Comparison of ENCODE assay signal across 26 cellular contexts in genomic region chr7:112763996-112764395, GRCh38. TPM values are rescaled to one million over a fixed set of nuclear protein-coding genes. Genes with fewer than 3 reads are reported as not detected.
DNase-seq lines count a peak whose midpoint lies in the region; ATAC-seq, FAIRE-seq and TF ChIP-seq lines count a peak whose summit lies in the region.
"Had no signal": no experiment of that assay in that cellular context is flagged by ENCODE, and none has a peak within 500 bp of the region (broad histone marks: within the 10 kb centered on the region; RNA-seq: fewer than 3 reads in every experiment).

No MANE protein-coding gene starts in this region.

- SMC1A ChIA-PET in GM12878 (lab: Charles Lee; ENCODE audit: uncharacterized antibody, unreplicated experiment) = interaction anchor here (1.1 to 1.6 kb wide), 3 partner anchors 11 to 30 kb away, joined by 3 to 4 read pairs (median 4); no protein-coding TSS in a partner anchor

- H3K36me3 Mint-ChIP-seq in activated T-helper 2 cell treated with anti-CD3 and anti-CD28 coated beads, Interferon-gamma antibody, Interleukin-2, Interleukin-4, amounts not matched to agents 10 μg/mL and 5 μg/mL and 100 μg/mL, durations not matched to agents 14 hours and 24 hours and 36 hours (ENCODE audit: low read depth) = peaks cover 11% of the 10 kb centered on the region

- no peaks in the 10 kb centered on the region for H3K27me3 ChIP-seq in MM.1S (replicated peaks; ENCODE audit: insufficient read depth, low read length)
- no peaks in the 10 kb centered on the region for H3K27me3 ChIP-seq in GM12878 (replicated peaks in 1 of 2; ENCODE audit: control insufficient read depth in 2 of 2, insufficient read depth in 2 of 2, low read length in 1 of 2)
- H3K27me3 ChIP-seq: SJSA1 had no signal

- peaks cover 14% of the 10 kb centered on the region for H3K4me1 ChIP-seq in MM.1S (ENCODE audit: low read length)
- H3K4me1 ChIP-seq in GM12878 (ENCODE audit: control insufficient read depth, insufficient read depth, low read length) = no peaks in the 10 kb centered on the region
- H3K4me1 ChIP-seq: SJSA1 had no signal

- H3K4me3 ChIP-seq in MM.1S (ENCODE audit: low read length) = no peak overlapping the region
- no peak overlapping the region for H3K4me3 ChIP-seq in GM12878
- H3K4me3 ChIP-seq: PC-9, SJSA1 had no signal

- H3K79me2 ChIP-seq in MM.1S (ENCODE audit: low read length) = no peaks in the 10 kb centered on the region
- no peaks in the 10 kb centered on the region for H3K79me2 ChIP-seq in GM12878 (ENCODE audit: control insufficient read depth, insufficient read depth, low read length)

- POLR2A ChIA-PET in GM12878 (lab: Charles Lee) = no interaction called here

- no TSS peak for BruUV-seq in GM12878 (replicated peaks; lab: Mats Ljungman, UMichigan)

- FAIRE-seq in GM12878 (lab: Jason Lieb, UNC) (no peak), frontal cortex (lab: Jason Lieb, UNC) (peak; percentile 81)
- FAIRE-seq: GM19239, H1 had no signal

- H3K27ac ChIP-seq in MM.1S (ENCODE audit: low read length) (no peak overlapping the region), GM12878 (ENCODE audit: control insufficient read depth, insufficient read depth) (no peak overlapping the region)
- H3K27ac ChIP-seq: PC-9, SJSA1 had no signal

- in situ Hi-C loops in GM12878 (cut with MboI) = no loop called here

- H3K9me2 ChIP-seq in MM.1S (replicated peaks; ENCODE audit: insufficient read depth, low read length) = no peaks in the 10 kb centered on the region

- no peak for TF ChIP-seq EP300 in GM12878 (IDR thresholded peaks at IDR 0.05; ENCODE audit: borderline replicate concordance in 1 of 2, control insufficient read depth in 1 of 2, low read depth in 2 of 2, low read length in 2 of 2)

- H3K9ac ChIP-seq in MM.1S (ENCODE audit: low read length) (no peak overlapping the region), GM12878 (ENCODE audit: control insufficient read depth, insufficient read depth, low read length) (no peak overlapping the region)

- H3K27ac Mint-ChIP-seq in activated T-helper 2 cell treated with anti-CD3 and anti-CD28 coated beads, Interferon-gamma antibody, Interleukin-2, Interleukin-4, amounts not matched to agents 10 μg/mL and 5 μg/mL and 100 μg/mL, durations not matched to agents 14 hours and 24 hours and 36 hours = no peak overlapping the region
- H3K27ac Mint-ChIP-seq: CD8-positive, alpha-beta T cell had no signal

- ATAC-seq in HG03432 (IDR thresholded peaks at IDR 0.05; ENCODE audit: unreplicated experiment) = peak; percentile 39
- no peak for ATAC-seq in GM12878
- ATAC-seq: CD8-positive, alpha-beta T cell; HCT116 had no signal

- intact Hi-C loops in GM12878 (cut with micrococcal nuclease; ENCODE audit: unreplicated experiment) = no loop called here
- intact Hi-C loops in activated T-helper 2 cell treated with anti-CD3 and anti-CD28 coated beads, Interferon-gamma antibody, Interleukin-2, Interleukin-4, amounts not matched to agents 10 μg/mL and 5 μg/mL and 100 μg/mL, durations not matched to agents 14 hours and 24 hours and 36 hours (cut with micrococcal nuclease) = no loop called here

- H4K20me1 ChIP-seq in MM.1S (ENCODE audit: insufficient read depth, low read length) (no peaks in the 10 kb centered on the region), GM12878 (ENCODE audit: control insufficient read depth, insufficient read depth) (no peaks in the 10 kb centered on the region)

- H3K9me3 ChIP-seq in MM.1S (replicated peaks; ENCODE audit: insufficient read depth, low read length) = no peaks in the 10 kb centered on the region
- H3K9me3 ChIP-seq in GM12878 (replicated peaks; ENCODE audit: control insufficient read depth, insufficient read depth, low read length) = no peaks in the 10 kb centered on the region; the same call in 1 of the 3 replicates
- H3K9me3 ChIP-seq: SJSA1 had no signal

- DNase-seq in MM.1S (peak; percentile 37), GM12878 (ENCODE audit: low read depth, low spot score) (no peak), frontal cortex (ENCODE audit: low spot score in 2 of 2) (no peak), cortex of kidney (lab: John Stamatoyannopoulos, UW) (no peak), HCEC 1CT (no peak)
- DNase-seq in activated T-helper 2 cell treated with anti-CD3 and anti-CD28 coated beads, Interferon-gamma antibody, Interleukin-2, Interleukin-4, amounts not matched to agents 10 μg/mL and 5 μg/mL and 100 μg/mL, durations not matched to agents 14 hours and 24 hours and 36 hours (ENCODE audit: low spot score) = no peak
- DNase-seq: C1 segment of cervical spinal cord; CD8-positive, alpha-beta T cell; DND-41; IMR-90; KG1; NCI-H1105 treated with DMSO at 0.1 percent for 48 hours; NCI-H146; NCI-H1930; NCI-H2107; NCI-H524; NCI-H774; NK-92 treated with Interleukin-12 subunit alpha and Interleukin-12 subunit beta, amount 100 ng/mL, for 24 hours; PC-9; Right ventricle myocardium superior; RPMI8226 had no signal

- H2AFZ ChIP-seq in MM.1S (ENCODE audit: low read length) (no peak overlapping the region), GM12878 (ENCODE audit: control insufficient read depth, low read depth, low read length) (no peak overlapping the region)
- H2AFZ ChIP-seq: PC-9 had no signal

- CTCF ChIA-PET in GM12878 (lab: Yijun Ruan, JAX) = interaction anchor here (1.0 to 1.1 kb wide), 2 partner anchors 9 to 27 kb away, joined by 3 read pairs; partner anchors contain the start of gene TMEM168

- no peaks in the 10 kb centered on the region for H3K27me3 Mint-ChIP-seq in activated T-helper 2 cell treated with anti-CD3 and anti-CD28 coated beads, Interferon-gamma antibody, Interleukin-2, Interleukin-4, amounts not matched to agents 10 μg/mL and 5 μg/mL and 100 μg/mL, durations not matched to agents 14 hours and 24 hours and 36 hours (ENCODE audit: low read depth)

- H3K4me3 Mint-ChIP-seq in activated T-helper 2 cell treated with anti-CD3 and anti-CD28 coated beads, Interferon-gamma antibody, Interleukin-2, Interleukin-4, amounts not matched to agents 10 μg/mL and 5 μg/mL and 100 μg/mL, durations not matched to agents 14 hours and 24 hours and 36 hours (ENCODE audit: low read depth) = no peak overlapping the region
- H3K4me3 Mint-ChIP-seq: CD8-positive, alpha-beta T cell had no signal

- no peak for TF ChIP-seq POLR2A in GM12878 (IDR thresholded peaks at IDR 0.05; ENCODE audit: low read depth, low read length)

- TF ChIP-seq CTCF in MM.1S (IDR thresholded peaks at IDR 0.05; ENCODE audit: low read length) (no peak), GM12878 (IDR thresholded peaks at IDR 0.05 in 2 of 3, conservative IDR thresholded peaks at IDR 0.05 in 1 of 3; ENCODE audit: control insufficient read depth in 2 of 3, extremely low read depth in 1 of 3, insufficient read depth in 1 of 3, low read depth in 3 of 3, low read length in 3 of 3) (no peak)

- H3K9me3 Mint-ChIP-seq in activated T-helper 2 cell treated with anti-CD3 and anti-CD28 coated beads, Interferon-gamma antibody, Interleukin-2, Interleukin-4, amounts not matched to agents 10 μg/mL and 5 μg/mL and 100 μg/mL, durations not matched to agents 14 hours and 24 hours and 36 hours = no peaks in the 10 kb centered on the region
- H3K9me3 Mint-ChIP-seq: CD8-positive, alpha-beta T cell had no signal

- H3K4me1 Mint-ChIP-seq in activated T-helper 2 cell treated with anti-CD3 and anti-CD28 coated beads, Interferon-gamma antibody, Interleukin-2, Interleukin-4, amounts not matched to agents 10 μg/mL and 5 μg/mL and 100 μg/mL, durations not matched to agents 14 hours and 24 hours and 36 hours (ENCODE audit: low read depth) = peaks cover 5% of the 10 kb centered on the region

- RAD21 ChIA-PET in GM12878 (lab: Charles Lee; ENCODE audit: unreplicated experiment) = interaction anchor here (1.0 kb wide), 1 partner anchor 102 kb away, joined by 3 read pairs; no protein-coding TSS in a partner anchor

- TF ChIP-seq RAD21 in GM12878 (IDR thresholded peaks at IDR 0.05; ENCODE audit: insufficient read depth, low read depth, low read length) = no peak

- H3K36me3 ChIP-seq in MM.1S (replicated peaks; ENCODE audit: insufficient read depth, low read length) = no peaks in the 10 kb centered on the region
- peaks cover 0 to 3% of the 10 kb centered on the region in 2 experiments; a peak in 1 of 4 replicates for H3K36me3 ChIP-seq in GM12878 (ENCODE audit: control insufficient read depth in 2 of 2, insufficient read depth in 2 of 2, low read length in 1 of 2)
- H3K36me3 ChIP-seq: SJSA1 had no signal

- peak overlapping the region; percentile 33 for H3K4me2 ChIP-seq in MM.1S (ENCODE audit: low read depth, low read length)
- H3K4me2 ChIP-seq in GM12878 (ENCODE audit: control insufficient read depth, insufficient read depth) = no peak overlapping the region
- H3K4me2 ChIP-seq: PC-9 had no signal

- H3F3A ChIP-seq in MM.1S (ENCODE audit: insufficient read depth, low read length) = 0 out of 2 replicates have a peak, but pooled peaks cover 3% of the 10 kb centered on the region

TF ChIP-seq in GM12878, 131 proteins besides CTCF, POLR2A, EP300 and RAD21 (continues in another document):
- TF ChIP-seq ZNF207 (IDR thresholded peaks at IDR 0.05; ENCODE audit: borderline replicate concordance) = no peak
- TF ChIP-seq KAT2A (conservative IDR thresholded peaks at IDR 0.05; ENCODE audit: control insufficient read depth, low read depth, low read length) = no peak
- TF ChIP-seq STAT3 (IDR thresholded peaks at IDR 0.05; ENCODE audit: low read depth, low read length) = no peak

RNA-seq across cellular contexts. Expression of gene TMEM168, which starts 26.2 kb away (rescaled TPM):
- 91.4 and 101 TPM in 2 replicates for total RNA-seq in GM12878 (2013; cell fraction: nucleolus; rRNA removed)
- 14.5 and 22.2 TPM in 2 replicates for total RNA-seq in GM12878 (2014; rRNA removed)
- total RNA-seq in GM12878 (2014; rRNA removed; fragmentation: Illumina TruSeq; extraction: Trizol) = 19.5 and 19.6 TPM in 2 replicates
- 18.5 and 20.2 TPM in 2 replicates for total RNA-seq in GM12878 (2021)
- 7.3 TPM for polyA plus RNA-seq in GM12878 (2011; ENCODE audit: low read depth)
- polyA plus RNA-seq in GM12878 (2011; rRNA removed) = 44.2 and 55.9 TPM in 2 replicates
- 22.8 and 29.3 TPM in 2 replicates for polyA plus RNA-seq in GM12878 (2011; cell fraction: cytosol; rRNA removed)
- polyA plus RNA-seq in GM12878 (2011; cell fraction: nucleus; rRNA removed) = 32.3 and 39.7 TPM in 2 replicates
- 11.5 and 13.3 TPM in 2 replicates for polyA plus RNA-seq in GM12878 (2012)
- 19.9 and 20.8 TPM in 2 replicates for polyA plus RNA-seq in GM12878 (2014; fragmentation: Illumina TruSeq; extraction: Trizol)
- polyA plus RNA-seq in GM12878 (2014; fragmentation: Nextera tagmentation; extraction: Ambion mirVana) = 10 to 100 TPM in 1 of 2 experiments, 1 to 10 TPM in 1; 9.1 to 14.4 TPM
- polyA plus RNA-seq in GM12878 (2014; rRNA removed) = 17.3 and 19.8 TPM in 2 replicates
- 10 to 100 TPM; 21.0 to 23.3 TPM for polyA plus RNA-seq in GM12878 (2016; fragmentation: Nextera tagmentation; extraction: Ambion mirVana)
- 32.1 and 38.7 TPM in 2 replicates for polyA minus RNA-seq in GM12878 (2011; rRNA and poly(A)+ RNA removed)
- polyA minus RNA-seq in GM12878 (2011; cell fraction: cytosol; rRNA and poly(A)+ RNA removed) = 13.0 and 14.2 TPM in 2 replicates
- 14.4 and 22.2 TPM in 2 replicates for polyA minus RNA-seq in GM12878 (2011; cell fraction: nucleus; rRNA and poly(A)+ RNA removed)
- 31.4 TPM for total RNA-seq in frontal cortex
- total RNA-seq in activated T-helper 2 cell treated with anti-CD3 and anti-CD28 coated beads, Interferon-gamma antibody, Interleukin-2, Interleukin-4, amounts not matched to agents 10 μg/mL and 5 μg/mL and 100 μg/mL, durations not matched to agents 14 hours and 24 hours and 36 hours = 16.3 and 17.7 TPM in 2 replicates
